Comparison of ENCODE assay signal across 38 cellular contexts in the genomic region with DNA sequence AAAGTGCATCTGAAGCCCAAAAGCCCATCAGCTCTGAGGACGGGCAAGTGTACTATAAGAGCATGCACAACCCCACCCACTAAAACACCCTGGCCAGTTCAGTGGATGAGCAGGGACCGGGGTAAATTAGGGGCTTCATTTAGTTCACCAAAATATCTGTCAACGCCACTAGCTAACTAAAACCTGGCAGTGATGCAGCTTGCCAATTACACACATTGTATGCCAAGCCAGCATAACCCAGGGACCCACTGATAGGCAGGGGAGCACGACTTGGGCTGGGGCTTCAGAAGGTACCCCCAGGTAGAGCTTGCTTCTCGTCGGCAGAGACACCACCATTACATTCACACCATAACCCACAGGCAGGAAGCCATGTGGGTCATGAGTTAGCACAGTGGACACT.
"Had no signal": no experiment of that assay in that cellular context is flagged by ENCODE, and none has a peak within 500 bp of the region (broad histone marks: within the 10 kb centered on the region; RNA-seq: fewer than 3 reads in every experiment).

No MANE protein-coding gene starts in this region.

- H2AFZ ChIP-seq: PC-9 had no signal

- DNase-seq: activated B cell treated with CpG ODN at 0.5 μM for 24 hours; activated CD4-positive, alpha-beta T cell treated with anti-CD3 and anti-CD28 coated beads for 1 hour; activated CD4-positive, alpha-beta T cell treated with anti-CD3 and anti-CD28 coated beads, Interleukin-2, amount 10 ng/mL, durations not matched to agents 24 days and 14 days; activated CD4-positive, alpha-beta T cell treated with anti-CD3 and anti-CD28 coated beads, Interleukin-2, amount 50 U/mL, for 4 hours; activated CD8-positive, alpha-beta T cell treated with anti-CD3 and anti-CD28 coated beads for 36 hours; activated effector memory CD4-positive, alpha-beta T cell treated with anti-CD3 and anti-CD28 coated beads, Interleukin-2, amount 50 U/mL, for 16 hours; activated naive CD4-positive, alpha-beta T cell; activated naive CD4-positive, alpha-beta T cell treated with anti-CD3 and anti-CD28 coated beads, Interleukin-2, amount 50 U/mL, for 16 hours; activated naive CD8-positive, alpha-beta T cell treated with anti-CD3 and anti-CD28 coated beads for 36 hours; activated T-cell treated with anti-CD3 and anti-CD28 coated beads, Interleukin-2, amount 50 U/mL, for 1 hour; activated T-cell treated with anti-CD3 and anti-CD28 coated beads, Interleukin-2, amount 50 U/mL, for 72 hours; Kasumi-1; KG1; MG63; NCI-H1048; NCI-H1105 treated with DMSO at 0.1 percent for 48 hours; NCI-H1436; NCI-H1694; NCI-H1930; NCI-H2081 treated with DMSO at 0.1 percent for 48 hours; NCI-H345; NCI-H524 treated with DMSO at 0.1 percent for 48 hours; NCI-H748 treated with DMSO at 0.1 percent for 48 hours; NK-92 treated with Interleukin-12 subunit alpha and Interleukin-12 subunit beta, amount 100 ng/mL, for 24 hours; PC-9; SIG-M5; T-cell; T-helper 17 cell; T-helper 9 cell had no signal

- H3K4me3 Mint-ChIP-seq: activated B cell treated with CpG ODN at 0.5 μM for 24 hours; activated CD4-positive, alpha-beta T cell treated with anti-CD3 and anti-CD28 coated beads, Interleukin-2, amount 10 ng/mL, durations not matched to agents 24 days and 14 days; activated CD8-positive, alpha-beta T cell treated with anti-CD3 and anti-CD28 coated beads for 36 hours; activated naive CD8-positive, alpha-beta T cell treated with anti-CD3 and anti-CD28 coated beads for 36 hours; activated T-cell treated with anti-CD3 and anti-CD28 coated beads, Interleukin-2, amount 50 U/mL, for 72 hours; activated T-helper 17 cell treated with anti-CD3 and anti-CD28 coated beads, Interleukin-2, amount 50 U/mL, for 72 hours; central memory CD8-positive, alpha-beta T cell; T-cell; T-helper 17 cell had no signal

- H3K36me3 ChIP-seq: MG63 had no signal

- H3K27ac Mint-ChIP-seq: activated B cell treated with CpG ODN at 0.5 μM for 24 hours; activated CD4-positive, alpha-beta T cell treated with anti-CD3 and anti-CD28 coated beads, Interleukin-2, amount 10 ng/mL, durations not matched to agents 24 days and 14 days; activated CD8-positive, alpha-beta T cell treated with anti-CD3 and anti-CD28 coated beads for 36 hours; activated naive CD8-positive, alpha-beta T cell treated with anti-CD3 and anti-CD28 coated beads for 36 hours; activated T-cell treated with anti-CD3 and anti-CD28 coated beads, Interleukin-2, amount 50 U/mL, for 72 hours; activated T-helper 17 cell treated with anti-CD3 and anti-CD28 coated beads, Interleukin-2, amount 50 U/mL, for 72 hours; T-cell; T-helper 17 cell had no signal

- ATAC-seq: activated CD8-positive, alpha-beta T cell treated with anti-CD3 and anti-CD28 coated beads for 36 hours; activated T-cell treated with anti-CD3 and anti-CD28 coated beads, Interleukin-2, amount 50 U/mL, for 72 hours; activated T-helper 17 cell treated with anti-CD3 and anti-CD28 coated beads, Interleukin-2, amount 50 U/mL, for 72 hours; body of pancreas; Right ventricle myocardium inferior; SK-N-SH treated with all-trans-retinoic acid at 6 μM for 48 hours; T-cell; T-helper 17 cell had no signal

- FAIRE-seq: astrocyte, RCC 7860 had no signal

- H3K27ac ChIP-seq: body of pancreas, PC-9, RWPE1, VCaP had no signal

- H3K4me3 ChIP-seq: body of pancreas, MG63, PC-9 had no signal

- H3K9me3 Mint-ChIP-seq: activated B cell treated with CpG ODN at 0.5 μM for 24 hours; activated CD4-positive, alpha-beta T cell treated with anti-CD3 and anti-CD28 coated beads, Interleukin-2, amount 10 ng/mL, durations not matched to agents 24 days and 14 days; activated CD8-positive, alpha-beta T cell treated with anti-CD3 and anti-CD28 coated beads for 36 hours; activated naive CD8-positive, alpha-beta T cell treated with anti-CD3 and anti-CD28 coated beads for 36 hours; activated T-cell treated with anti-CD3 and anti-CD28 coated beads, Interleukin-2, amount 50 U/mL, for 72 hours; activated T-helper 17 cell treated with anti-CD3 and anti-CD28 coated beads, Interleukin-2, amount 50 U/mL, for 72 hours; central memory CD8-positive, alpha-beta T cell; T-cell had no signal

- H3K4me2 ChIP-seq: PC-9 had no signal

- H3K9me3 ChIP-seq: body of pancreas, MG63 had no signal

- H3K27me3 ChIP-seq: body of pancreas, MG63 had no signal
